ENCODE assay signal across 8 cellular contexts in genomic region chr4:684611-685010, GRCh38.
"Had no signal": no experiment of that assay in that cellular context is flagged by ENCODE, and none has a peak within 500 bp of the region (broad histone marks: within the 10 kb centered on the region; RNA-seq: fewer than 3 reads in every experiment).

No MANE protein-coding gene starts in this region.

- H3K9me3 Mint-ChIP-seq: activated naive CD4-positive, alpha-beta T cell treated with anti-CD3 and anti-CD28 coated beads, Interleukin-2, amount 10 ng/mL, durations not matched to agents 7 days and 5 days; activated T-helper 2 cell treated with anti-CD3 and anti-CD28 coated beads, Interferon-gamma antibody, Interleukin-2, Interleukin-4, amounts not matched to agents 10 μg/mL and 5 μg/mL and 100 μg/mL, durations not matched to agents 14 hours and 24 hours and 36 hours; nephron; stimulated activated naive CD8-positive, alpha-beta T cell treated with anti-CD3 and anti-CD28 coated beads, Interleukin-15, amount 100 ng/mL, for 72 hours; type B pancreatic cell had no signal

- DNase-seq: activated CD4-positive, CD25-positive, alpha-beta regulatory T cell treated with anti-CD3 and anti-CD28 coated beads, Interleukin-2, amount 50 U/mL, for 72 hours; occipital lobe; T-helper 9 cell had no signal

- H3K27ac Mint-ChIP-seq: activated naive CD4-positive, alpha-beta T cell treated with anti-CD3 and anti-CD28 coated beads, Interleukin-2, amount 10 ng/mL, durations not matched to agents 7 days and 5 days; activated T-helper 2 cell treated with anti-CD3 and anti-CD28 coated beads, Interferon-gamma antibody, Interleukin-2, Interleukin-4, amounts not matched to agents 10 μg/mL and 5 μg/mL and 100 μg/mL, durations not matched to agents 14 hours and 24 hours and 36 hours; stimulated activated naive CD8-positive, alpha-beta T cell treated with anti-CD3 and anti-CD28 coated beads, Interleukin-15, amount 100 ng/mL, for 72 hours had no signal

- H3K36me3 Mint-ChIP-seq: activated naive CD4-positive, alpha-beta T cell treated with anti-CD3 and anti-CD28 coated beads, Interleukin-2, amount 10 ng/mL, durations not matched to agents 7 days and 5 days; type B pancreatic cell had no signal

- H3K4me3 Mint-ChIP-seq: activated naive CD4-positive, alpha-beta T cell treated with anti-CD3 and anti-CD28 coated beads, Interleukin-2, amount 10 ng/mL, durations not matched to agents 7 days and 5 days; stimulated activated naive CD8-positive, alpha-beta T cell treated with anti-CD3 and anti-CD28 coated beads, Interleukin-15, amount 100 ng/mL, for 72 hours had no signal

- H3K27me3 Mint-ChIP-seq: type B pancreatic cell had no signal
